ENCODE assay signal across 1 cellular context in genomic region chr4:7980036-7980435, GRCh38.
TF ChIP-seq lines count a peak whose summit lies in the region.

No MANE protein-coding gene starts in this region.

TF ChIP-seq in GM23338, 12 proteins besides CTCF, POLR2A, EP300 and RAD21 (continued from another document):
- TF ChIP-seq ZNF462 (CRISPR knock-in tag; IDR thresholded peaks at IDR 0.05): no peak
